ENCODE assay signal across 10 cellular contexts in genomic region chr9:127973169-127974001, GRCh38. TPM values are rescaled to one million over a fixed set of nuclear protein-coding genes. Genes with fewer than 3 reads are reported as not detected.
DNase-seq lines count a peak whose midpoint lies in the region; ATAC-seq and TF ChIP-seq lines count a peak whose summit lies in the region.
"Had no signal": no experiment of that assay in that cellular context is flagged by ENCODE, and none has a peak within 500 bp of the region (broad histone marks: within the 10 kb centered on the region; RNA-seq: fewer than 3 reads in every experiment).

No MANE protein-coding gene starts in this region.

- CTCF ChIA-PET in activated naive CD4-positive, alpha-beta T cell treated with anti-CD3 and anti-CD28 coated beads for 36 hours (lab: Charles Lee): interaction anchor here (1.1 to 15.2 kb wide), 7 partner anchors 8 to 60 kb away, joined by 3 to 142 read pairs (median 7); no protein-coding TSS in a partner anchor

- no peak for ATAC-seq in memory B cell (ENCODE audit: low read depth)
- no peak for ATAC-seq in upper lobe of left lung (ENCODE audit: low FRiP score in 2 of 2)
- no peak for ATAC-seq in HG03196 (IDR thresholded peaks at IDR 0.05; ENCODE audit: unreplicated experiment)

- peak overlapping the region; percentile 94 for H3K4me3 Mint-ChIP-seq in activated naive CD4-positive, alpha-beta T cell treated with anti-CD3 and anti-CD28 coated beads for 36 hours
- peak overlapping the region; percentile 73 for H3K4me3 Mint-ChIP-seq in memory B cell

- no peak overlapping the region for H3K4me3 ChIP-seq in adrenal gland
- no peak overlapping the region for H3K4me3 ChIP-seq in upper lobe of left lung
- H3K4me3 ChIP-seq: GM23248 had no signal

- no peaks in the 10 kb centered on the region for H3K36me3 ChIP-seq in adrenal gland (replicated peaks in 1 of 2)
- H3K36me3 ChIP-seq in upper lobe of left lung: no peaks in the 10 kb centered on the region

- peaks cover 83% of the 10 kb centered on the region for H3K4me1 Mint-ChIP-seq in activated naive CD4-positive, alpha-beta T cell treated with anti-CD3 and anti-CD28 coated beads for 36 hours (ENCODE audit: low read depth)
- H3K4me1 Mint-ChIP-seq in memory B cell: peaks cover 75% of the 10 kb centered on the region

- no peaks in the 10 kb centered on the region for H3K9me3 Mint-ChIP-seq in activated naive CD4-positive, alpha-beta T cell treated with anti-CD3 and anti-CD28 coated beads for 36 hours
- H3K9me3 Mint-ChIP-seq in memory B cell: no peaks in the 10 kb centered on the region
- H3K9me3 Mint-ChIP-seq: immature natural killer cell had no signal

- TF ChIP-seq EP300 in upper lobe of left lung (IDR thresholded peaks at IDR 0.05): no peak

- no peak for DNase-seq in activated naive CD4-positive, alpha-beta T cell treated with anti-CD3 and anti-CD28 coated beads for 36 hours
- DNase-seq in activated naive CD4-positive, alpha-beta T cell (lab: John Stamatoyannopoulos, UW): no peak
- DNase-seq in adrenal gland: peak; percentile 71 to 91 (median 87)
- no peak for DNase-seq in memory B cell (ENCODE audit: low spot score in 2 of 2)
- DNase-seq in upper lobe of left lung: peak in 1 of 2 donors; percentile 79
- no peak for DNase-seq in AG20443 (ENCODE audit: low spot score)
- DNase-seq in COLO829 (ENCODE audit: low spot score): no peak
- DNase-seq: GM23248, immature natural killer cell had no signal

- H3K36me3 Mint-ChIP-seq in activated naive CD4-positive, alpha-beta T cell treated with anti-CD3 and anti-CD28 coated beads for 36 hours (ENCODE audit: low read depth): peaks cover 32% of the 10 kb centered on the region
- peaks cover 7% of the 10 kb centered on the region for H3K36me3 Mint-ChIP-seq in memory B cell
- H3K36me3 Mint-ChIP-seq: immature natural killer cell had no signal

- H3K27ac ChIP-seq in adrenal gland (peak overlapping the region; percentile 67 to 95 (median 91)), upper lobe of left lung (peak overlapping the region in 3 of 4 donors; percentile 55 to 70 (median 68))
- H3K27ac ChIP-seq: GM23248 had no signal

- WGBS in adrenal gland, 4 donors: 11 to 44% (median 27%) methylated on average over 3 to 17 of the region's 17 CpGs
- 72% methylated on average over 10 to 11 of the region's 17 CpGs for WGBS in upper lobe of left lung, 2 donors

- H3K9me3 ChIP-seq in adrenal gland (replicated peaks in 1 of 3): no peaks in the 10 kb centered on the region
- no peaks in the 10 kb centered on the region for H3K9me3 ChIP-seq in upper lobe of left lung

- H3K27me3 ChIP-seq in adrenal gland: no peaks in the 10 kb centered on the region
- no peaks in the 10 kb centered on the region for H3K27me3 ChIP-seq in upper lobe of left lung

- H3K27me3 Mint-ChIP-seq in activated naive CD4-positive, alpha-beta T cell treated with anti-CD3 and anti-CD28 coated beads for 36 hours (ENCODE audit: low read depth): no peaks in the 10 kb centered on the region
- H3K27me3 Mint-ChIP-seq in memory B cell: no peaks in the 10 kb centered on the region

- peaks cover 91 to 100% of the 10 kb centered on the region in 2 donors for H3K4me1 ChIP-seq in adrenal gland (replicated peaks in 1 of 2)
- peaks cover 81 to 99% (median 93%) of the 10 kb centered on the region in 4 donors for H3K4me1 ChIP-seq in upper lobe of left lung

- peak overlapping the region; percentile 87 for H3K27ac Mint-ChIP-seq in activated naive CD4-positive, alpha-beta T cell treated with anti-CD3 and anti-CD28 coated beads for 36 hours
- peak overlapping the region; percentile 92 for H3K27ac Mint-ChIP-seq in memory B cell

- peak in 5 of 6 experiments; percentile 25 to 47 (median 38) for TF ChIP-seq CTCF in adrenal gland (IDR thresholded peaks at IDR 0.05)
- TF ChIP-seq CTCF in upper lobe of left lung (IDR thresholded peaks at IDR 0.05): peak in 1 of 6 experiments; percentile 8

- TF ChIP-seq POLR2A in adrenal gland (IDR thresholded peaks at IDR 0.05) (peak in 1 of 2 donors; percentile 34), upper lobe of left lung (IDR thresholded peaks at IDR 0.05) (no peak)

- intact Hi-C loops in activated naive CD4-positive, alpha-beta T cell treated with anti-CD3 and anti-CD28 coated beads for 36 hours (cut with micrococcal nuclease): no loop called here
- intact Hi-C loops in adrenal gland (cut with DNase I): no loop called here

RNA-seq across cellular contexts. Expression of gene EEIG1, which starts 7.4 kb away (rescaled TPM):
- 10 to 100 TPM; 61.0 to 70.8 TPM for total RNA-seq in activated naive CD4-positive, alpha-beta T cell treated with anti-CD3 and anti-CD28 coated beads for 36 hours
- total RNA-seq in adrenal gland: 100 to 1,000 TPM in 2 of 8 donors, 10 to 100 TPM in 6; 35.6 to 179 (median 72.0) TPM
- polyA plus RNA-seq in adrenal gland: 10 to 100 TPM; 24.5 to 49.5 (median 32.6) TPM
- total RNA-seq in upper lobe of left lung: 10 to 100 TPM; 17.8 to 60.7 (median 48.0) TPM

RNA-seq across cellular contexts. Expression of gene DPM2, which starts 35.7 kb away (rescaled TPM):
- total RNA-seq in activated naive CD4-positive, alpha-beta T cell treated with anti-CD3 and anti-CD28 coated beads for 36 hours: 10 to 100 TPM; 41.6 to 43.4 TPM
- total RNA-seq in adrenal gland: 10 to 100 TPM; 18.4 to 46.8 (median 31.4) TPM
- 10 to 100 TPM; 32.9 to 36.5 (median 35.6) TPM for polyA plus RNA-seq in adrenal gland
- 10 to 100 TPM; 20.1 to 40.7 (median 25.6) TPM for total RNA-seq in upper lobe of left lung

RNA-seq across cellular contexts. Expression of gene PIP5KL1, which starts 42.8 kb away (rescaled TPM):
- 1 to 10 TPM; 1.1 to 1.8 TPM for total RNA-seq in activated naive CD4-positive, alpha-beta T cell treated with anti-CD3 and anti-CD28 coated beads for 36 hours
- total RNA-seq in adrenal gland (1 to 10 TPM in 2 of 8 donors, under 1 TPM in 3, not detected in 3; 0.19 to 2.3 (median 0.83) TPM), upper lobe of left lung (10 to 100 TPM in 3 of 6 donors, 1 to 10 TPM in 3; 4.1 to 38.8 (median 10.0) TPM)
- 1 to 10 TPM in 1 of 3 donors, under 1 TPM in 2; 0.22 to 1.5 (median 0.54) TPM for polyA plus RNA-seq in adrenal gland

RNA-seq across cellular contexts. Expression of gene ST6GALNAC4, which starts 56.5 kb away (rescaled TPM):
- total RNA-seq in activated naive CD4-positive, alpha-beta T cell treated with anti-CD3 and anti-CD28 coated beads for 36 hours: 10 to 100 TPM; 22.3 to 24.6 TPM
- total RNA-seq in adrenal gland (10 to 100 TPM in 7 of 8 donors, 1 to 10 TPM in 1; 8.7 to 65.7 (median 24.7) TPM), upper lobe of left lung (100 to 1,000 TPM in 1 of 6 donors, 10 to 100 TPM in 5; 41.3 to 105 (median 56.2) TPM)
- 1 to 10 TPM; 5.3 to 9.2 (median 8.6) TPM for polyA plus RNA-seq in adrenal gland

Comparison
In these comparisons a context has a peak if more than half of its experiments do, and no peak if none do; other contexts are left out.
1. DNase-seq: peak in adrenal gland (7 of 7); none in activated naive CD4-positive, alpha-beta T cell treated with anti-CD3 and anti-CD28 coated beads for 36 hours (single experiment), activated naive CD4-positive, alpha-beta T cell (0 of 4), memory B cell (0 of 2), AG20443 (single experiment) and COLO829 (single experiment).